ENCODE assay signal across 1 cellular context in the genomic region with DNA sequence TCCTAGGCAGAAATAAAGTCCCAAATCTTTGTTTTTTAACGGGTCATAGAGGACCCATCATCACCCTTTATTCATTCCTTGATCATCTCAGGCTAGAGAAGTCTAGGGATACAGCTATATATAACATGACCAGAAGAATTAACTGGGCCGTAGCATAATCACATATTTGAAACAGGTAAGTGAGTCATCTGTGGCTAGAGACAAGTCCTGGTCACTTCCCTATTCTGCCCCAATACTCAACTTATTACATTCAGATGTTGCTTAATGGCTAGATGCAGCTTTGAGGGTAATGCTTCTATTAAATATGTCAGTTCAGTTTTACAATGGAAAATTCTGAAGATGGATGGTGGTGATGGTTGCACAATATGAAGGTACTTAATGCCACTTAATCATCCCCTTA.
A peak's percentile ranks its signal among the peaks of the same experiment; 100 is the strongest.
TF ChIP-seq lines count a peak whose summit lies in the region.

No MANE protein-coding gene starts in this region.

TF ChIP-seq in GM12878, 131 proteins besides CTCF, POLR2A, EP300 and RAD21 (continued from another document):
- TF ChIP-seq, protein P1, sequence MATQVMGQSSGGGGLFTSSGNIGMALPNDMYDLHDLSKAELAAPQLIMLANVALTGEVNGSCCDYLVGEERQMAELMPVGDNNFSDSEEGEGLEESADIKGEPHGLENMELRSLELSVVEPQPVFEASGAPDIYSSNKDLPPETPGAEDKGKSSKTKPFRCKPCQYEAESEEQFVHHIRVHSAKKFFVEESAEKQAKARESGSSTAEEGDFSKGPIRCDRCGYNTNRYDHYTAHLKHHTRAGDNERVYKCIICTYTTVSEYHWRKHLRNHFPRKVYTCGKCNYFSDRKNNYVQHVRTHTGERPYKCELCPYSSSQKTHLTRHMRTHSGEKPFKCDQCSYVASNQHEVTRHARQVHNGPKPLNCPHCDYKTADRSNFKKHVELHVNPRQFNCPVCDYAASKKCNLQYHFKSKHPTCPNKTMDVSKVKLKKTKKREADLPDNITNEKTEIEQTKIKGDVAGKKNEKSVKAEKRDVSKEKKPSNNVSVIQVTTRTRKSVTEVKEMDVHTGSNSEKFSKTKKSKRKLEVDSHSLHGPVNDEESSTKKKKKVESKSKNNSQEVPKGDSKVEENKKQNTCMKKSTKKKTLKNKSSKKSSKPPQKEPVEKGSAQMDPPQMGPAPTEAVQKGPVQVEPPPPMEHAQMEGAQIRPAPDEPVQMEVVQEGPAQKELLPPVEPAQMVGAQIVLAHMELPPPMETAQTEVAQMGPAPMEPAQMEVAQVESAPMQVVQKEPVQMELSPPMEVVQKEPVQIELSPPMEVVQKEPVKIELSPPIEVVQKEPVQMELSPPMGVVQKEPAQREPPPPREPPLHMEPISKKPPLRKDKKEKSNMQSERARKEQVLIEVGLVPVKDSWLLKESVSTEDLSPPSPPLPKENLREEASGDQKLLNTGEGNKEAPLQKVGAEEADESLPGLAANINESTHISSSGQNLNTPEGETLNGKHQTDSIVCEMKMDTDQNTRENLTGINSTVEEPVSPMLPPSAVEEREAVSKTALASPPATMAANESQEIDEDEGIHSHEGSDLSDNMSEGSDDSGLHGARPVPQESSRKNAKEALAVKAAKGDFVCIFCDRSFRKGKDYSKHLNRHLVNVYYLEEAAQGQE (IDR thresholded peaks at IDR 0.05; ENCODE audit: low read depth, low read length): no peak
- 0 out of 2 replicates have a peak, but pooled peaks have one; percentile 15 for TF ChIP-seq RUNX3 (IDR thresholded peaks at IDR 0.05; ENCODE audit: low read length)
- TF ChIP-seq SPI1 (IDR thresholded peaks at IDR 0.05; ENCODE audit: borderline replicate concordance, insufficient read depth, low read depth, low read length): peak; percentile 85
- TF ChIP-seq HDGF (IDR thresholded peaks at IDR 0.05): no peak
- TF ChIP-seq, protein P2, sequence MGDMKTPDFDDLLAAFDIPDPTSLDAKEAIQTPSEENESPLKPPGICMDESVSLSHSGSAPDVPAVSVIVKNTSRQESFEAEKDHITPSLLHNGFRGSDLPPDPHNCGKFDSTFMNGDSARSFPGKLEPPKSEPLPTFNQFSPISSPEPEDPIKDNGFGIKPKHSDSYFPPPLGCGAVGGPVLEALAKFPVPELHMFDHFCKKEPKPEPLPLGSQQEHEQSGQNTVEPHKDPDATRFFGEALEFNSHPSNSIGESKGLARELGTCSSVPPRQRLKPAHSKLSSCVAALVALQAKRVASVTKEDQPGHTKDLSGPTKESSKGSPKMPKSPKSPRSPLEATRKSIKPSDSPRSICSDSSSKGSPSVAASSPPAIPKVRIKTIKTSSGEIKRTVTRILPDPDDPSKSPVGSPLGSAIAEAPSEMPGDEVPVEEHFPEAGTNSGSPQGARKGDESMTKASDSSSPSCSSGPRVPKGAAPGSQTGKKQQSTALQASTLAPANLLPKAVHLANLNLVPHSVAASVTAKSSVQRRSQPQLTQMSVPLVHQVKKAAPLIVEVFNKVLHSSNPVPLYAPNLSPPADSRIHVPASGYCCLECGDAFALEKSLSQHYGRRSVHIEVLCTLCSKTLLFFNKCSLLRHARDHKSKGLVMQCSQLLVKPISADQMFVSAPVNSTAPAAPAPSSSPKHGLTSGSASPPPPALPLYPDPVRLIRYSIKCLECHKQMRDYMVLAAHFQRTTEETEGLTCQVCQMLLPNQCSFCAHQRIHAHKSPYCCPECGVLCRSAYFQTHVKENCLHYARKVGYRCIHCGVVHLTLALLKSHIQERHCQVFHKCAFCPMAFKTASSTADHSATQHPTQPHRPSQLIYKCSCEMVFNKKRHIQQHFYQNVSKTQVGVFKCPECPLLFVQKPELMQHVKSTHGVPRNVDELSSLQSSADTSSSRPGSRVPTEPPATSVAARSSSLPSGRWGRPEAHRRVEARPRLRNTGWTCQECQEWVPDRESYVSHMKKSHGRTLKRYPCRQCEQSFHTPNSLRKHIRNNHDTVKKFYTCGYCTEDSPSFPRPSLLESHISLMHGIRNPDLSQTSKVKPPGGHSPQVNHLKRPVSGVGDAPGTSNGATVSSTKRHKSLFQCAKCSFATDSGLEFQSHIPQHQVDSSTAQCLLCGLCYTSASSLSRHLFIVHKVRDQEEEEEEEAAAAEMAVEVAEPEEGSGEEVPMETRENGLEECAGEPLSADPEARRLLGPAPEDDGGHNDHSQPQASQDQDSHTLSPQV (IDR thresholded peaks at IDR 0.05): no peak
- no peak for TF ChIP-seq SREBF1 (IDR thresholded peaks at IDR 0.05; ENCODE audit: low read length)
- TF ChIP-seq TCF12 (IDR thresholded peaks at IDR 0.05; ENCODE audit: low read depth, low read length): no peak
- no peak for TF ChIP-seq ZNF24 (IDR thresholded peaks at IDR 0.05)
- TF ChIP-seq SUPT20H (IDR thresholded peaks at IDR 0.05; ENCODE audit: borderline replicate concordance, control insufficient read depth, low read depth, low read length): no peak
- TF ChIP-seq, protein P3, sequence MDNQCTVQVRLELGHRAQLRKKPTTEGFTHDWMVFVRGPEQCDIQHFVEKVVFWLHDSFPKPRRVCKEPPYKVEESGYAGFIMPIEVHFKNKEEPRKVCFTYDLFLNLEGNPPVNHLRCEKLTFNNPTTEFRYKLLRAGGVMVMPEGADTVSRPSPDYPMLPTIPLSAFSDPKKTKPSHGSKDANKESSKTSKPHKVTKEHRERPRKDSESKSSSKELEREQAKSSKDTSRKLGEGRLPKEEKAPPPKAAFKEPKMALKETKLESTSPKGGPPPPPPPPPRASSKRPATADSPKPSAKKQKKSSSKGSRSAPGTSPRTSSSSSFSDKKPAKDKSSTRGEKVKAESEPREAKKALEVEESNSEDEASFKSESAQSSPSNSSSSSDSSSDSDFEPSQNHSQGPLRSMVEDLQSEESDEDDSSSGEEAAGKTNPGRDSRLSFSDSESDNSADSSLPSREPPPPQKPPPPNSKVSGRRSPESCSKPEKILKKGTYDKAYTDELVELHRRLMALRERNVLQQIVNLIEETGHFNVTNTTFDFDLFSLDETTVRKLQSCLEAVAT (IDR thresholded peaks at IDR 0.05): no peak
- TF ChIP-seq FOS (IDR thresholded peaks at IDR 0.05; ENCODE audit: borderline replicate concordance, extremely low read depth, insufficient read length): no peak
